Comparison of ENCODE assay signal across 1 cellular context in the genomic region with DNA sequence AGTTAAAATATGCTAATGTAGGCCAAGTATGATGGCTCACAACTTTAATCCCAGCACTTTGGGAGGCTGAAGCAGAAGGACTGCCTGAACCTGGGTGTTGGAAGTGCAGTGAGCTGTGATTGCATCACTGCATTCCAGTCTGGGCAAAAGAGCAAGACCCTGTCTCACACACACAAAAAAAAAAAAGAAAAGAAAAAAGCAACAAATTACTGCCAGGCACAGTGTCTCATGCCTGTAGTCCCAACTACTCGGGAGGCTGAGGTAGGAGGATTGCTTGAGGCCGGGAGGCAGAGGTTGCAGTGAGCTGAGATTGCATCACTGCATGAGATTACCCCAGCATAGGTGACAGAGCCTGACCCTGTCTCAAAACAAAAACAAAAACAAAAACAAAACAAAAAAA.
TF ChIP-seq lines count a peak whose summit lies in the region.

No MANE protein-coding gene starts in this region.

TF ChIP-seq in GM12891, 5 proteins besides CTCF, POLR2A, EP300 and RAD21 (continued from another document):
- TF ChIP-seq POLR2AphosphoS5 (IDR thresholded peaks at IDR 0.05; ENCODE audit: low read depth, low read length) = no peak
- TF ChIP-seq POU2F2 (IDR thresholded peaks at IDR 0.05; ENCODE audit: low read depth, low read length) = no peak
